Comparison of ENCODE assay signal across 7 cellular contexts in genomic region chr3:124345845-124346244, GRCh38.
"Had no signal": no experiment of that assay in that cellular context is flagged by ENCODE, and none has a peak within 500 bp of the region (broad histone marks: within the 10 kb centered on the region; RNA-seq: fewer than 3 reads in every experiment).

No MANE protein-coding gene starts in this region.

- H3K27ac Mint-ChIP-seq: GM23338, H9 had no signal

- H3K4me3 Mint-ChIP-seq: GM23338, H9 had no signal

- FAIRE-seq: H1, H54, HTR-8/SVneo had no signal

- H3K4me3 ChIP-seq: GM23338 had no signal

- ATAC-seq: GM23338 had no signal

- H3K9me3 Mint-ChIP-seq: GM23338, H9 had no signal

- DNase-seq: H9, HCEC 1CT, IMR-90 had no signal
